ENCODE assay signal across 2 cellular contexts in the genomic region with DNA sequence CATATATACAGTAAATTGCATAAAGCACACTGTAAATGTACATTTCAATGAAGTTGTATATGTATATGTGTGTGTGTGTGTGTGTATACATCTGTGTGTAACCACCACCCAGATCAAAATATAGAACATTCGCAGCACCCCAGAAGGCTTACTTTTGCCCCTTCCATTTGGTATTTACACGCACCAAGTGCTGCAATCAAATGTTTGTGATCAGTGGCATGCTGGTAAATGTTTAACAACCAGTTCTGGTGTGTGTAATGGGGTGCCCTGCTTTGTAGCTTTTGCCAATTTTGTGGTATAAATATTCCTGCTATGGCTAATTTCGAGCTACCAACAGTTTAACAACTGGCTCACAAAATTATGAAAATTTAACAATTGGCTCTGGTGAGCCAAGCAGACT.
A peak's percentile ranks its signal among the peaks of the same experiment; 100 is the strongest.
TF ChIP-seq lines count a peak whose summit lies in the region.

No MANE protein-coding gene starts in this region.

TF ChIP-seq in A549, 52 proteins besides CTCF, POLR2A, EP300 and RAD21:
- TF ChIP-seq KDM1A (IDR thresholded peaks at IDR 0.05; ENCODE audit: low read depth) (no peak), CHD2 (IDR thresholded peaks at IDR 0.05; ENCODE audit: low read length, partially characterized antibody) (no peak), SREBF2 (IDR thresholded peaks at IDR 0.05) (no peak), POLR2AphosphoS2 (conservative IDR thresholded peaks at IDR 0.05; ENCODE audit: low read length) (no peak), RNF2 (IDR thresholded peaks at IDR 0.05; ENCODE audit: borderline replicate concordance, low read depth) (no peak), CHD4 (IDR thresholded peaks at IDR 0.05; ENCODE audit: borderline replicate concordance) (no peak), HEYL (CRISPR knock-in tag; IDR thresholded peaks at IDR 0.05) (no peak), ZFP36 (IDR thresholded peaks at IDR 0.05; ENCODE audit: borderline replicate concordance, partially characterized antibody) (no peak), NFE2L2 (conservative IDR thresholded peaks at IDR 0.05; ENCODE audit: low read length) (no peak), JUNB (IDR thresholded peaks at IDR 0.05) (no peak), RCOR1 (IDR thresholded peaks at IDR 0.05; ENCODE audit: low read depth, low read length) (no peak), BHLHE40 (IDR thresholded peaks at IDR 0.05; ENCODE audit: low read depth, low read length) (no peak), REST (IDR thresholded peaks at IDR 0.05) (no peak), TP53 (CRISPR knock-in tag; IDR thresholded peaks at IDR 0.05) (no peak), RFX5 (IDR thresholded peaks at IDR 0.05) (no peak), MAFK (IDR thresholded peaks at IDR 0.05; ENCODE audit: partially characterized antibody) (no peak)

TF ChIP-seq in HepG2, 621 proteins besides CTCF, POLR2A, EP300 and RAD21:
- TF ChIP-seq HNF1A (IDR thresholded peaks at IDR 0.05; ENCODE audit: low read depth) (0 out of 2 replicates have a peak, but pooled peaks have one; percentile 15), HNF1A (CRISPR knock-in tag; IDR thresholded peaks at IDR 0.05; ENCODE audit: borderline replicate concordance) (no peak), FOXA3 (CRISPR knock-in tag; IDR thresholded peaks at IDR 0.05) (0 out of 2 replicates have a peak, but pooled peaks have one; percentile 7), DNMT1 (CRISPR knock-in tag; IDR thresholded peaks at IDR 0.05) (no peak)
TF ChIP-seq in HepG2: peak in this region for 2.
